Comparison of ENCODE assay signal across 8 cellular contexts in the genomic region with DNA sequence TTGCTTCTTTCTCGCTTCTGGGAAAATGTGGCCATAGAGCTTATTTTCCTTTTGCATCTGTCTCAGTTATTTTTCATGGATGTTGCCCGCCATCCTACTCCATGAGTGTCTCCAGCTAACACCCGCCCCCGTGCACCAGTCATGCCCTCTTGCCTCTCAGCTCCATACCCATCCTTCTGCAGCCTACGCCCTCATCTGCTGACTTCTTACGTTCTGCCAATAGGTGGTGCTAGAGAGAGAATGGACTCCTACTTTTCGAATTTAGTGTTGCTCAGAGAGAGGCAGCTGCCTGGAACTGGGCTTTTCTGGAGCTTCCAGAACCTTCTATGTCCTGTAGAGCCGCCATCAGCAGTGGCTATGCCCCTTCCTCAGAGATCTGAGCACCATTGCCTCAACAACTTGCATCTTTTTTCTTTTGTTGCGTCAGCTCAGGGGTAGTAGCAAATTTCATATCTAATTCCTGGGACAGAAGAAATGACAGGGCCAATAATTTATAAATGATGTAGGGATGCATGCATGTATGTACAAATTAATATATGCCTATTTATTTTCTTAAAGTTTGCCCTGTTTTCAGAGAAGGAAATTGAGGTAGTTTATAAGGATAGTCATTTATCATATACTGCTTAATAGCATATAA.
DNase-seq lines count a peak whose midpoint lies in the region; ATAC-seq, FAIRE-seq and TF ChIP-seq lines count a peak whose summit lies in the region.

No MANE protein-coding gene starts in this region.

- H3K9me3 ChIP-seq in HepG2 (ENCODE audit: low read length) = no peaks in the 10 kb centered on the region

- POLR2A ChIA-PET in HepG2 (lab: Yijun Ruan, JAX) = no interaction called here

- ATAC-seq in HG02798 (IDR thresholded peaks at IDR 0.05; ENCODE audit: poor library complexity, unreplicated experiment) (peak; percentile 73), HepG2 (peak; percentile 74)

- H3K79me2 ChIP-seq in HepG2 (ENCODE audit: insufficient read depth, low read length) = no peaks in the 10 kb centered on the region

- no peak overlapping the region for H2AFZ ChIP-seq in HepG2 (ENCODE audit: low read length)

- no peak for TF ChIP-seq RAD21 in HepG2 (CRISPR knock-in tag; IDR thresholded peaks at IDR 0.05)

- in situ Hi-C loops in HepG2 (cut with HindIII; ENCODE audit: extremely low pct_ligation_motif_present, low pct_unique_long_range_greater_than_20kb) = no loop called here

- no TSS peak for BruUV-seq in HepG2 (replicated peaks; lab: Mats Ljungman, UMichigan)

- no peaks in the 10 kb centered on the region for H3K27me3 Mint-ChIP-seq in activated CD4-positive, alpha-beta T cell treated with anti-CD3 and anti-CD28 coated beads, Interleukin-2, amount 10 ng/mL, durations not matched to agents 24 days and 14 days

- H4K20me1 ChIP-seq in HepG2 (ENCODE audit: insufficient read depth, low read length) = 0 out of 2 replicates have a peak, but pooled peaks cover 3% of the 10 kb centered on the region

- no peaks in the 10 kb centered on the region for H3K27me3 ChIP-seq in HepG2 (ENCODE audit: control insufficient read depth in 1 of 2, insufficient read depth in 2 of 2, low read length in 2 of 2)

- H3K4me2 ChIP-seq in HepG2 (ENCODE audit: low read depth, low read length) = no peak overlapping the region

- CTCF ChIA-PET in HepG2 (lab: Yijun Ruan, JAX; ENCODE audit: low intra/inter-chr PET ratio, low total read pairs) = interaction anchor here (1.1 to 1.3 kb wide), 2 partner anchors 196 to 457 kb away, joined by 3 to 4 read pairs; no protein-coding TSS in a partner anchor

- no peaks in the 10 kb centered on the region for H3K4me1 ChIP-seq in HepG2 (ENCODE audit: insufficient read depth, low read length)

- peak; percentile 77 for TF ChIP-seq CTCF in cardiac fibroblast (IDR thresholded peaks at IDR 0.05; ENCODE audit: low read depth, low read length)
- TF ChIP-seq CTCF in HepG2 (CRISPR knock-in tag; IDR thresholded peaks at IDR 0.05) = peak; percentile 77

- H3K4me1 Mint-ChIP-seq in activated CD4-positive, alpha-beta T cell treated with anti-CD3 and anti-CD28 coated beads, Interleukin-2, amount 10 ng/mL, durations not matched to agents 24 days and 14 days = no peaks in the 10 kb centered on the region

- H3K27ac Mint-ChIP-seq in activated CD4-positive, alpha-beta T cell treated with anti-CD3 and anti-CD28 coated beads, Interleukin-2, amount 10 ng/mL, durations not matched to agents 24 days and 14 days = no peak overlapping the region

- 18% methylated on average over 9 of the region's 9 CpGs for WGBS in HepG2 (ENCODE audit: low lambda C conversion rate)

- no peak overlapping the region for H3K9ac ChIP-seq in HepG2 (ENCODE audit: insufficient read depth, low read depth, low read length)

- FAIRE-seq in HepG2 (lab: Jason Lieb, UNC) = peak; percentile 50

- H3K9me3 Mint-ChIP-seq in activated CD4-positive, alpha-beta T cell treated with anti-CD3 and anti-CD28 coated beads, Interleukin-2, amount 10 ng/mL, durations not matched to agents 24 days and 14 days = no peaks in the 10 kb centered on the region

- no peaks in the 10 kb centered on the region for H3K36me3 Mint-ChIP-seq in activated CD4-positive, alpha-beta T cell treated with anti-CD3 and anti-CD28 coated beads, Interleukin-2, amount 10 ng/mL, durations not matched to agents 24 days and 14 days (ENCODE audit: low read depth)

- TF ChIP-seq EP300 in HepG2 (IDR thresholded peaks at IDR 0.05; ENCODE audit: low read depth in 2 of 2, low read length in 2 of 2) (no peak), HepG2 (CRISPR knock-in tag; IDR thresholded peaks at IDR 0.05; ENCODE audit: borderline replicate concordance) (no peak)

- intact Hi-C loops in activated CD4-positive, alpha-beta T cell treated with anti-CD3 and anti-CD28 coated beads, Interleukin-2, amount 10 ng/mL, durations not matched to agents 24 days and 14 days (cut with micrococcal nuclease) = no loop called here
- intact Hi-C loops in HepG2 (cut with micrococcal nuclease; ENCODE audit: unreplicated experiment) (loop anchor here (1.0 kb wide), 2 partner anchors 121 to 196 kb away; no protein-coding TSS in a partner anchor), posterior vena cava (cut with DNase I) (loop anchor here in 1 of 2 donors (10.0 kb wide), 1 partner anchor 89 kb away; no protein-coding TSS in a partner anchor)

- no peak overlapping the region for H3K27ac ChIP-seq in HepG2 (ENCODE audit: extremely low read length, insufficient read depth, low read length)

- peak; percentile 56 for DNase-seq in activated CD4-positive, alpha-beta T cell treated with anti-CD3 and anti-CD28 coated beads, Interleukin-2, amount 10 ng/mL, durations not matched to agents 24 days and 14 days
- DNase-seq in activated CD4-positive, alpha-beta T cell treated with anti-CD3 and anti-CD28 coated beads, Interleukin-2, amount 50 U/mL, for 1 hour = no peak
- peak; percentile 82 for DNase-seq in NCI-H82 (lab: John Stamatoyannopoulos, UW)
- peak; percentile 71 to 72 for DNase-seq in cardiac fibroblast (ENCODE audit: low read depth in 2 of 2)
- peak; percentile 41 for DNase-seq in HepG2 (ENCODE audit: low spot score)
- DNase-seq in NCI-H2081 treated with DMSO at 0.1 percent for 48 hours (lab: John Stamatoyannopoulos, UW) = no peak
- no peak for DNase-seq in posterior vena cava (ENCODE audit: low spot score)

- no peaks in the 10 kb centered on the region for H3K36me3 ChIP-seq in HepG2 (replicated peaks in 1 of 2; ENCODE audit: control insufficient read depth in 1 of 2, insufficient read depth in 2 of 2, low read length in 2 of 2)

- H3K4me3 ChIP-seq in cardiac fibroblast (replicated peaks in 1 of 2; ENCODE audit: low read depth in 2 of 2, low read length in 2 of 2) = no peak overlapping the region
- no peak overlapping the region for H3K4me3 ChIP-seq in HepG2 (replicated peaks in 1 of 3; ENCODE audit: insufficient read depth in 1 of 3, low read depth in 2 of 3, low read length in 3 of 3)

- TF ChIP-seq POLR2A in HepG2 (IDR thresholded peaks at IDR 0.05; ENCODE audit: insufficient read depth in 1 of 2, low read depth in 2 of 2, low read length in 2 of 2) = no peak

- no peak overlapping the region for H3K4me3 Mint-ChIP-seq in activated CD4-positive, alpha-beta T cell treated with anti-CD3 and anti-CD28 coated beads, Interleukin-2, amount 10 ng/mL, durations not matched to agents 24 days and 14 days

TF ChIP-seq in HepG2, 621 proteins besides CTCF, POLR2A, EP300 and RAD21:
- TF ChIP-seq STAG1 (CRISPR knock-in tag; IDR thresholded peaks at IDR 0.05) (peak; percentile 55), XRCC5 (optimal IDR thresholded peaks at IDR 0.05; ENCODE audit: low read length) (peak; percentile 35), SOX6 (IDR thresholded peaks at IDR 0.05) (no peak), SOX6 (CRISPR knock-in tag; IDR thresholded peaks at IDR 0.05) (no peak), SMC3 (IDR thresholded peaks at IDR 0.05; ENCODE audit: low read length) (peak; percentile 38; the same call in 1 of the 2 replicates), ZNF501 (CRISPR knock-in tag; IDR thresholded peaks at IDR 0.05) (no peak), ZNF768 (CRISPR knock-in tag; IDR thresholded peaks at IDR 0.05) (no peak)
- TF ChIP-seq, protein P1, sequence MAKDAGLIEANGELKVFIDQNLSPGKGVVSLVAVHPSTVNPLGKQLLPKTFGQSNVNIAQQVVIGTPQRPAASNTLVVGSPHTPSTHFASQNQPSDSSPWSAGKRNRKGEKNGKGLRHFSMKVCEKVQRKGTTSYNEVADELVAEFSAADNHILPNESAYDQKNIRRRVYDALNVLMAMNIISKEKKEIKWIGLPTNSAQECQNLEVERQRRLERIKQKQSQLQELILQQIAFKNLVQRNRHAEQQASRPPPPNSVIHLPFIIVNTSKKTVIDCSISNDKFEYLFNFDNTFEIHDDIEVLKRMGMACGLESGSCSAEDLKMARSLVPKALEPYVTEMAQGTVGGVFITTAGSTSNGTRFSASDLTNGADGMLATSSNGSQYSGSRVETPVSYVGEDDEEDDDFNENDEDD (CRISPR knock-in tag; IDR thresholded peaks at IDR 0.05; ENCODE audit: borderline replicate concordance) = no peak

Comparison
In these comparisons a context has a peak if more than half of its experiments do, and no peak if none do; other contexts are left out.
1. DNase-seq: peak in activated CD4-positive, alpha-beta T cell treated with anti-CD3 and anti-CD28 coated beads, Interleukin-2, amount 10 ng/mL, durations not matched to agents 24 days and 14 days (single experiment), NCI-H82 (single experiment), cardiac fibroblast (2 of 2) and HepG2 (single experiment); none in activated CD4-positive, alpha-beta T cell treated with anti-CD3 and anti-CD28 coated beads, Interleukin-2, amount 50 U/mL, for 1 hour (single experiment), NCI-H2081 treated with DMSO at 0.1 percent for 48 hours (single experiment) and posterior vena cava (single experiment).